Comparison of ENCODE assay signal across 8 cellular contexts in the genomic region with DNA sequence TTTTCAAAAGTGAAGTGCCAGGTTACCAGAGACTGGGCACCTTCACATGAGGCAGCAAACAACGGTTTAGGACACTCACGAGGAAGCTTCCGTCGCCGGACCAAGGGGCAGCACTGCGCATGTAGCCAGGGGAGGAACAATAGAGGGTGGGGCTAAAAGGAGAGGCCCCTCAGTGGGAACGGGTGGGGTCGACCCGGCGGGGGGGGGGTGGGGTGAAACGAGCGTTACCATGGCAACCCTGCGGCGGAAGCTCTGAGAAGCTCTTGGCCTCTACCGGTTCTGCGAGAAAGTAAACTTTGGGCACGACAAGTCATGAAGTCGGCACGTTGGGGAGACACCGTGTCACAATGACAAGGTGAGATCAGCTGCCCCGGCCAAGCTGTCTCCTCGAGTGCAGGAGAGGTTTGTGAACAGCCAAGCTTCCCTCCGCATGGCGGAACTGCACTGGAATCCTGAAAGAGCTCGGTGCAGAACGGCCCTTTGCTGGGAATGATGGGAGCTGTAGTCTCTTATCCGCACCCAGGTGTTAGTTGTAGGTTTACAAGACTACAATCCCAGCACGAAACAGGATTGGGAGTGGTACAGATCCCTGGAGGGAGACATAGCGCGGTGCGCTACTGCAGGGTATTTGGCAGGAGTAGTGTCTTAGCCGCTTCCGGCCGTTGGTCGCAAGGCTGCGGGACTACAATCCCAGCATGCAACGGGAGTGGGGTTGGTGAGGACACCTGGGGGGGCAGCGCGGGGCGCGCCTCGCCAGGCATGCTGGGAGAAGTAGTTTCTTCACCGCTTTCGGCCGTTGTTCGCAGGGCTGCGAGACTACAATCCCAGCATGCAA.
DNase-seq lines count a peak whose midpoint lies in the region; TF ChIP-seq lines count a peak whose summit lies in the region.

No MANE protein-coding gene starts in this region.

- no peak overlapping the region for H2AFZ ChIP-seq in fibroblast of lung (ENCODE audit: low read length)
- no peak overlapping the region for H2AFZ ChIP-seq in neuronal stem cell (ENCODE audit: low read length)

- no peak overlapping the region for H2AK5ac ChIP-seq in neuronal stem cell (ENCODE audit: low read depth, low read length)

- TF ChIP-seq EP300 in tibial nerve (IDR thresholded peaks at IDR 0.05): peak in 1 of 2 donors; percentile 50

- no peaks in the 10 kb centered on the region for H3K4me1 Mint-ChIP-seq in osteocyte (ENCODE audit: unreplicated experiment)

- no peak overlapping the region for H3K27ac Mint-ChIP-seq in osteocyte (ENCODE audit: unreplicated experiment)

- no peak for TF ChIP-seq CTCF in fibroblast of lung (conservative IDR thresholded peaks at IDR 0.05 in 1 of 2, IDR thresholded peaks at IDR 0.05 in 1 of 2; ENCODE audit: low read depth in 1 of 2, low read length in 2 of 2)
- no peak for TF ChIP-seq CTCF in prostate gland (IDR thresholded peaks at IDR 0.05)
- no peak for TF ChIP-seq CTCF in tibial nerve (IDR thresholded peaks at IDR 0.05)
- TF ChIP-seq CTCF in osteocyte (IDR thresholded peaks at IDR 0.05): no peak

- no peak overlapping the region for H4K8ac ChIP-seq in neuronal stem cell (ENCODE audit: low read depth, low read length)

- no peaks in the 10 kb centered on the region for H3K79me2 ChIP-seq in fibroblast of lung (ENCODE audit: control insufficient read depth, insufficient read depth, low read length)

- no peaks in the 10 kb centered on the region for H3K9me3 ChIP-seq in fibroblast of lung (ENCODE audit: control insufficient read depth, insufficient read depth, low read depth, low read length)
- H3K9me3 ChIP-seq in prostate gland: no peaks in the 10 kb centered on the region
- H3K9me3 ChIP-seq in tibial nerve: peaks cover 0 to 7% (median 0%) of the 10 kb centered on the region in 4 donors
- H3K9me3 ChIP-seq in neuronal stem cell (replicated peaks in 1 of 2; ENCODE audit: control insufficient read depth in 2 of 2, insufficient read depth in 1 of 2, low read depth in 1 of 2, low read length in 2 of 2): peaks cover 0 to 33% of the 10 kb centered on the region in 2 donors

- intact Hi-C loops in prostate gland (cut with DNase I): no loop called here

- 3% methylated on average over 47 of the region's 47 CpGs for WGBS in prostate gland
- 20 to 34% methylated on average over 45 to 47 of the region's 47 CpGs for WGBS in tibial nerve, 2 donors
- no CpG with 5 or more reads among the region's 47 CpGs for WGBS in neuronal stem cell (ENCODE audit: extremely low coverage in 2 of 2, insufficient read length in 2 of 2, insufficient replicate concordance in 1 of 2), 2 donors

- peaks cover 44% of the 10 kb centered on the region for H3K9me3 Mint-ChIP-seq in osteocyte (ENCODE audit: unreplicated experiment)

- H2BK5ac ChIP-seq in neuronal stem cell (ENCODE audit: low read length): no peak overlapping the region

- H3K4me3 Mint-ChIP-seq in osteocyte (ENCODE audit: unreplicated experiment): no peak overlapping the region

- no peaks in the 10 kb centered on the region for H3K27me3 ChIP-seq in fibroblast of lung (ENCODE audit: control insufficient read depth, insufficient read depth, low read length)
- no peaks in the 10 kb centered on the region for H3K27me3 ChIP-seq in prostate gland (replicated peaks; ENCODE audit: insufficient read depth)
- no peaks in the 10 kb centered on the region for H3K27me3 ChIP-seq in tibial nerve
- H3K27me3 ChIP-seq in neuronal stem cell (ENCODE audit: control insufficient read depth in 3 of 3, insufficient read depth in 3 of 3, low read depth in 1 of 3, low read length in 3 of 3): no peaks in the 10 kb centered on the region

- no peak overlapping the region for H4K91ac ChIP-seq in neuronal stem cell (ENCODE audit: low read depth, low read length, poor library complexity)

- no peak overlapping the region for H3K23ac ChIP-seq in neuronal stem cell (ENCODE audit: low read depth, low read length, poor library complexity)

- no peak overlapping the region for H3K27ac ChIP-seq in fibroblast of lung (ENCODE audit: insufficient read depth, low read length)
- peak overlapping the region; percentile 89 to 91 for H3K27ac ChIP-seq in prostate gland
- H3K27ac ChIP-seq in tibial nerve: peak overlapping the region in 3 of 4 donors; percentile 69 to 91 (median 85)
- no peak overlapping the region for H3K27ac ChIP-seq in neuronal stem cell (replicated peaks; ENCODE audit: low read length)

- H3K4me2 ChIP-seq in fibroblast of lung (ENCODE audit: extremely low read depth, insufficient read depth, low read length): no peak overlapping the region
- H3K4me2 ChIP-seq in neuronal stem cell (ENCODE audit: insufficient read depth, low read length, poor library complexity, severe bottlenecking): no peak overlapping the region

- H4K20me1 ChIP-seq in fibroblast of lung (ENCODE audit: control insufficient read depth, extremely low read depth, insufficient read depth, low read length): no peaks in the 10 kb centered on the region

- H2BK15ac ChIP-seq in neuronal stem cell (ENCODE audit: low read length): no peak overlapping the region

- H3K79me1 ChIP-seq in neuronal stem cell (ENCODE audit: low read depth, low read length): no peaks in the 10 kb centered on the region

- no peak overlapping the region for H3K4ac ChIP-seq in neuronal stem cell (ENCODE audit: low read length)

- H2BK120ac ChIP-seq in neuronal stem cell (ENCODE audit: low read depth, low read length): no peak overlapping the region

- no peaks in the 10 kb centered on the region for H3K27me3 Mint-ChIP-seq in osteocyte (ENCODE audit: unreplicated experiment)

- H2BK12ac ChIP-seq in neuronal stem cell (ENCODE audit: low read length): no peak overlapping the region

- H3K4me3 ChIP-seq in fibroblast of lung (replicated peaks in 1 of 4; ENCODE audit: control extremely low read depth in 1 of 4, insufficient read depth in 1 of 4, low read depth in 3 of 4, low read length in 4 of 4): peak overlapping the region in 1 of 4 experiments; percentile 20
- H3K4me3 ChIP-seq in prostate gland: peak overlapping the region; percentile 41 to 68
- peak overlapping the region in 3 of 4 donors; percentile 52 to 72 (median 58) for H3K4me3 ChIP-seq in tibial nerve
- H3K4me3 ChIP-seq in neuronal stem cell (ENCODE audit: low read length in 2 of 2): peak overlapping the region in 1 of 2 donors; percentile 4

- TF ChIP-seq POLR2A in prostate gland (IDR thresholded peaks at IDR 0.05) (no peak), tibial nerve (IDR thresholded peaks at IDR 0.05) (no peak)

- H3K14ac ChIP-seq in neuronal stem cell (ENCODE audit: low read length): no peak overlapping the region

- no peaks in the 10 kb centered on the region for H3K36me3 Mint-ChIP-seq in osteocyte (ENCODE audit: unreplicated experiment)

- H3K4me1 ChIP-seq in fibroblast of lung (ENCODE audit: control insufficient read depth, extremely low read depth, insufficient read depth, low read length) (no peaks in the 10 kb centered on the region), prostate gland (replicated peaks) (no peaks in the 10 kb centered on the region), tibial nerve (peaks cover 0 to 17% (median 0%) of the 10 kb centered on the region in 4 donors), neuronal stem cell (ENCODE audit: control insufficient read depth in 2 of 2, insufficient read depth in 1 of 2, low read depth in 1 of 2, low read length in 2 of 2) (no peaks in the 10 kb centered on the region)

- H3K36me3 ChIP-seq in fibroblast of lung (ENCODE audit: control insufficient read depth, insufficient read depth, low read length) (no peaks in the 10 kb centered on the region), prostate gland (no peaks in the 10 kb centered on the region), tibial nerve (no peaks in the 10 kb centered on the region), neuronal stem cell (replicated peaks in 1 of 2; ENCODE audit: control insufficient read depth in 2 of 2, insufficient read depth in 2 of 2, low read length in 2 of 2) (no peaks in the 10 kb centered on the region)

- peak; percentile 11 for DNase-seq in GM04504 (ENCODE audit: low read depth)
- peak; percentile 85 to 88 for DNase-seq in NCI-H524 (lab: John Stamatoyannopoulos, UW)
- peak; percentile 82 for DNase-seq in activated T-cell treated with anti-CD3 and anti-CD28 coated beads for 1 hour (ENCODE audit: low read depth)
- peak; percentile 2 for DNase-seq in fibroblast of lung (ENCODE audit: low read depth in 2 of 2)
- DNase-seq in prostate gland (ENCODE audit: low spot score): peak; percentile 95
- DNase-seq in tibial nerve (ENCODE audit: low spot score in 2 of 2): peak; percentile 70 to 83
- no peak for DNase-seq in osteocyte (ENCODE audit: extremely low spot score, unreplicated experiment)
- no peak for DNase-seq in neuronal stem cell (ENCODE audit: low spot score)

- H3K9ac ChIP-seq in fibroblast of lung (ENCODE audit: insufficient read depth, low read length) (no peak overlapping the region), neuronal stem cell (ENCODE audit: low read depth, low read length, poor library complexity) (no peak overlapping the region)

- no peak overlapping the region for H3K18ac ChIP-seq in neuronal stem cell (ENCODE audit: low read length)

Comparison
In these comparisons a context has a peak if more than half of its experiments do, and no peak if none do; other contexts are left out.
1. DNase-seq: peak in GM04504 (single experiment), NCI-H524 (2 of 2), activated T-cell treated with anti-CD3 and anti-CD28 coated beads for 1 hour (single experiment), fibroblast of lung (2 of 2), prostate gland (single experiment) and tibial nerve (2 of 2); none in osteocyte (single experiment) and neuronal stem cell (single experiment).
2. H3K27ac ChIP-seq: peak in prostate gland (2 of 2) and tibial nerve (3 of 4); none in fibroblast of lung (single experiment) and neuronal stem cell (single experiment).